In the genomic region with DNA sequence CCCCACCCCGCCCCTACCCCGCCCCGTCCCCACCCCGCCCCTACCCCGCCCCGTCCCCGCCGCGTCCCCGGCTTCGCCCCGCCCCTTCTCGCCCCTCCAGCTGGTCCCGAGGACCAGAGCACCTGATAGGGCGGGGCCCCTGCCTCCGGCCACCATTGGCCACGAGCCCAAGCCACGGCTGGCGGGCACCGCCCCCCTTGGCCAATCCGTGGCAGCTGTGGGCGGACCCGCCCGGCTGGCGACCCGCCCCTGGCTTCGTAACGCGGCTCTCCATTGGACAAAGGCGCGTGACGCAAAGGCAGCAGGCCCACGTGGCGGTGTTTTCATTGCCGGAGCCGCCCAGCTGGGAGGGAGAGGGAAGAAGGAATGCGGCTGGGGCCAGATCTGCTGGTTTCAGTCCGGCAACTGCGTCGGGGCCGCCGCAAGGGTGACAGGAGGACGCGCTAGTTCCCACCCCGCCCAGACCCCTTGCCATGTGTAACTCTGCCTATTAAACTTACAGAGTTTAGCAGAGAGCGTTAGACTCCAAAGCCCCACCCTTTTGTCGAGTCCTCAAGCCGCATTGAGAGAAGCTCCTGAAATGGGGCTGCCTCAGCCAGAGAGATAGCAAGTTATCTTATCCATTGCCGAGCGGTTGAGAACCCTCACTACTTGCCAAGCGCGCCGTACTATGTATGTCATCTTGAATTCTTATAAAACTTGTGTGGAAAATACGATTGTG, we compare ENCODE assay signal across 1 cellular context.
TF ChIP-seq lines count a peak whose summit lies in the region.

No MANE protein-coding gene starts in this region.

TF ChIP-seq in HEK293, 187 proteins besides CTCF, POLR2A, EP300 and RAD21 (continued from another document):
- TF ChIP-seq, protein P1, sequence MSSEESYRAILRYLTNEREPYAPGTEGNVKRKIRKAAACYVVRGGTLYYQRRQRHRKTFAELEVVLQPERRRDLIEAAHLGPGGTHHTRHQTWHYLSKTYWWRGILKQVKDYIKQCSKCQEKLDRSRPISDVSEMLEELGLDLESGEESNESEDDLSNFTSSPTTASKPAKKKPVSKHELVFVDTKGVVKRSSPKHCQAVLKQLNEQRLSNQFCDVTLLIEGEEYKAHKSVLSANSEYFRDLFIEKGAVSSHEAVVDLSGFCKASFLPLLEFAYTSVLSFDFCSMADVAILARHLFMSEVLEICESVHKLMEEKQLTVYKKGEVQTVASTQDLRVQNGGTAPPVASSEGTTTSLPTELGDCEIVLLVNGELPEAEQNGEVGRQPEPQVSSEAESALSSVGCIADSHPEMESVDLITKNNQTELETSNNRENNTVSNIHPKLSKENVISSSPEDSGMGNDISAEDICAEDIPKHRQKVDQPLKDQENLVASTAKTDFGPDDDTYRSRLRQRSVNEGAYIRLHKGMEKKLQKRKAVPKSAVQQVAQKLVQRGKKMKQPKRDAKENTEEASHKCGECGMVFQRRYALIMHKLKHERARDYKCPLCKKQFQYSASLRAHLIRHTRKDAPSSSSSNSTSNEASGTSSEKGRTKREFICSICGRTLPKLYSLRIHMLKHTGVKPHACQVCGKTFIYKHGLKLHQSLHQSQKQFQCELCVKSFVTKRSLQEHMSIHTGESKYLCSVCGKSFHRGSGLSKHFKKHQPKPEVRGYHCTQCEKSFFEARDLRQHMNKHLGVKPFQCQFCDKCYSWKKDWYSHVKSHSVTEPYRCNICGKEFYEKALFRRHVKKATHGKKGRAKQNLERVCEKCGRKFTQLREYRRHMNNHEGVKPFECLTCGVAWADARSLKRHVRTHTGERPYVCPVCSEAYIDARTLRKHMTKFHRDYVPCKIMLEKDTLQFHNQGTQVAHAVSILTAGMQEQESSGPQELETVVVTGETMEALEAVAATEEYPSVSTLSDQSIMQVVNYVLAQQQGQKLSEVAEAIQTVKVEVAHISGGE (tag by site-specific recombination; conservative IDR thresholded peaks at IDR 0.05; ENCODE audit: low read depth) = no peak
- TF ChIP-seq, protein P2, sequence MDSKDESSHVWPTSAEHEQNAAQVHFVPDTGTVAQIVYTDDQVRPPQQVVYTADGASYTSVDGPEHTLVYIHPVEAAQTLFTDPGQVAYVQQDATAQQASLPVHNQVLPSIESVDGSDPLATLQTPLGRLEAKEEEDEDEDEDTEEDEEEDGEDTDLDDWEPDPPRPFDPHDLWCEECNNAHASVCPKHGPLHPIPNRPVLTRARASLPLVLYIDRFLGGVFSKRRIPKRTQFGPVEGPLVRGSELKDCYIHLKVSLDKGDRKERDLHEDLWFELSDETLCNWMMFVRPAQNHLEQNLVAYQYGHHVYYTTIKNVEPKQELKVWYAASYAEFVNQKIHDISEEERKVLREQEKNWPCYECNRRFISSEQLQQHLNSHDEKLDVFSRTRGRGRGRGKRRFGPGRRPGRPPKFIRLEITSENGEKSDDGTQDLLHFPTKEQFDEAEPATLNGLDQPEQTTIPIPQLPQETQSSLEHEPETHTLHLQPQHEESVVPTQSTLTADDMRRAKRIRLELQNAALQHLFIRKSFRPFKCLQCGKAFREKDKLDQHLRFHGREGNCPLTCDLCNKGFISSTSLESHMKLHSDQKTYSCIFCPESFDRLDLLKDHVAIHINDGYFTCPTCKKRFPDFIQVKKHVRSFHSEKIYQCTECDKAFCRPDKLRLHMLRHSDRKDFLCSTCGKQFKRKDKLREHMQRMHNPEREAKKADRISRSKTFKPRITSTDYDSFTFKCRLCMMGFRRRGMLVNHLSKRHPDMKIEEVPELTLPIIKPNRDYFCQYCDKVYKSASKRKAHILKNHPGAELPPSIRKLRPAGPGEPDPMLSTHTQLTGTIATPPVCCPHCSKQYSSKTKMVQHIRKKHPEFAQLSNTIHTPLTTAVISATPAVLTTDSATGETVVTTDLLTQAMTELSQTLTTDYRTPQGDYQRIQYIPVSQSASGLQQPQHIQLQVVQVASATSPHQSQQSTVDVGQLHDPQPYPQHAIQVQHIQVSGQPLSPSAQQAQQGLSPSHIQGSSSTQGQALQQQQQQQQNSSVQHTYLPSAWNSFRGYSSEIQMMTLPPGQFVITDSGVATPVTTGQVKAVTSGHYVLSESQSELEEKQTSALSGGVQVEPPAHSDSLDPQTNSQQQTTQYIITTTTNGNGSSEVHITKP (tag by site-specific recombination; IDR thresholded peaks at IDR 0.05) = peak; percentile 62
- TF ChIP-seq SP3 (tag by site-specific recombination; IDR thresholded peaks at IDR 0.05) (peak; percentile 97), ZXDB (tag by site-specific recombination; IDR thresholded peaks at IDR 0.05) (0 out of 2 replicates have a peak, but pooled peaks have one; percentile 33), ZNF394 (tag by site-specific recombination; IDR thresholded peaks at IDR 0.05; ENCODE audit: borderline replicate concordance) (peak; percentile 25; the same call in 1 of the 2 replicates), ZNF214 (tag by site-specific recombination; IDR thresholded peaks at IDR 0.05; ENCODE audit: borderline replicate concordance) (no peak), IKZF3 (tag by site-specific recombination; IDR thresholded peaks at IDR 0.05) (peak; percentile 93), BCL11B (tag by site-specific recombination; IDR thresholded peaks at IDR 0.05; ENCODE audit: low read depth) (no peak)
